Comparison of ENCODE assay signal across 7 cellular contexts in the genomic region with DNA sequence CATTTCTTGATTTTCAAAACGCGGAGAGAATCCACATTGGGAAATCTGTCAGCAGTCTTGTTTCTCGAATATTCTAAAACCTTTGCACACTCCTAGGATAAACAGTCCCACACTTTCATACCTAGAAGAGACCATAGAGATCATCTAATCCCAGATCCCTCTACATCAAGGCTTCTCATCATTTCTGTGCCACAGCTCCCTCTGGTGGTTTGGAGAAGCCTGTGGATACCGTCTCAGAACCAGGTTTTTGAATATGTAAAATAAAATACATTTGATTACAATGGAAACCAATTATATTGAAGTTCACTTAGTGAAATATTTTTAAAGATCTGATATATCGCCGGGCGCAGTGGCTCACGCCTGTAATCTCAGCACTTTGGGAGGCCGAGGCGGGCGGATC.
DNase-seq lines count a peak whose midpoint lies in the region; ATAC-seq and TF ChIP-seq lines count a peak whose summit lies in the region.

No MANE protein-coding gene starts in this region.

- no peaks in the 10 kb centered on the region for H3K36me3 ChIP-seq in GM06990 (ENCODE audit: control insufficient read depth, insufficient read depth, low read length)
- H3K36me3 ChIP-seq in Karpas-422 (ENCODE audit: insufficient read depth, low read length) = no peaks in the 10 kb centered on the region
- no peaks in the 10 kb centered on the region for H3K36me3 ChIP-seq in body of pancreas (replicated peaks in 1 of 2; ENCODE audit: insufficient read depth in 1 of 2, low read depth in 2 of 2)

- H3K27ac ChIP-seq in Karpas-422 (ENCODE audit: low read length) (no peak overlapping the region), body of pancreas (no peak overlapping the region)

- TF ChIP-seq CTCF in GM06990 (IDR thresholded peaks at IDR 0.05; ENCODE audit: insufficient read depth, low read length, poor library complexity, severe bottlenecking) (peak; percentile 66), body of pancreas (IDR thresholded peaks at IDR 0.05) (peak in 5 of 7 experiments; percentile 29 to 48 (median 44))

- no peak overlapping the region for H3K9ac ChIP-seq in Karpas-422 (ENCODE audit: low read length)

- 95 to 96% methylated on average over 11 of the region's 11 CpGs for WGBS in body of pancreas, 2 donors

- intact Hi-C loops in body of pancreas (cut with DNase I) = no loop called here

- H3K9me3 Mint-ChIP-seq in stimulated activated naive B cell treated with anti-CD40 and anti-IgM and Interleukin-4, amounts not matched to agents 10 μg/mL and 1 μg/mL and 100 μg/mL, for 72 hours = peaks cover 5 to 6% of the 10 kb centered on the region in 2 donors

- H3K36me3 Mint-ChIP-seq in stimulated activated naive B cell treated with anti-CD40 and anti-IgM and Interleukin-4, amounts not matched to agents 10 μg/mL and 1 μg/mL and 100 μg/mL, for 72 hours = no peaks in the 10 kb centered on the region

- H3K27me3 Mint-ChIP-seq in stimulated activated naive B cell treated with anti-CD40 and anti-IgM and Interleukin-4, amounts not matched to agents 10 μg/mL and 1 μg/mL and 100 μg/mL, for 72 hours = peaks cover 0 to 5% of the 10 kb centered on the region in 2 donors

- no peaks in the 10 kb centered on the region for H4K20me1 ChIP-seq in Karpas-422 (ENCODE audit: insufficient read depth, low read depth, low read length)

- no peaks in the 10 kb centered on the region for H3K79me2 ChIP-seq in Karpas-422 (ENCODE audit: low read length)

- no peak overlapping the region for H3K4me3 ChIP-seq in GM06990 (replicated peaks; ENCODE audit: low read depth, low read length)
- H3K4me3 ChIP-seq in Karpas-422 (ENCODE audit: low read length) = no peak overlapping the region
- H3K4me3 ChIP-seq in body of pancreas = no peak overlapping the region

- no peak for TF ChIP-seq POLR2A in body of pancreas (IDR thresholded peaks at IDR 0.05)

- H3K27me3 ChIP-seq in GM06990 (replicated peaks; ENCODE audit: control insufficient read depth, insufficient read depth, low read length) (no peaks in the 10 kb centered on the region), Karpas-422 (ENCODE audit: low read length) (no peaks in the 10 kb centered on the region), body of pancreas (no peaks in the 10 kb centered on the region)

- no peak for DNase-seq in GM06990 (ENCODE audit: extremely low read depth, insufficient read length)
- DNase-seq in Karpas-422 = peak; percentile 75
- DNase-seq in body of pancreas = peak; percentile 12 to 49 (median 33)
- DNase-seq in myocyte (ENCODE audit: low read depth) = peak; percentile 40
- no peak for DNase-seq in AG20443 (ENCODE audit: low spot score)
- DNase-seq in stimulated activated naive B cell treated with anti-CD40 and anti-IgM and Interleukin-4, amounts not matched to agents 10 μg/mL and 1 μg/mL and 100 μg/mL, for 72 hours = no peak

- no peaks in the 10 kb centered on the region for H3K4me1 ChIP-seq in Karpas-422 (ENCODE audit: low read length)
- peaks cover 6% of the 10 kb centered on the region for H3K4me1 ChIP-seq in body of pancreas

- no peaks in the 10 kb centered on the region for H3K4me1 Mint-ChIP-seq in stimulated activated naive B cell treated with anti-CD40 and anti-IgM and Interleukin-4, amounts not matched to agents 10 μg/mL and 1 μg/mL and 100 μg/mL, for 72 hours

- H3K27ac Mint-ChIP-seq in stimulated activated naive B cell treated with anti-CD40 and anti-IgM and Interleukin-4, amounts not matched to agents 10 μg/mL and 1 μg/mL and 100 μg/mL, for 72 hours = no peak overlapping the region

- no peak overlapping the region for H3K4me2 ChIP-seq in Karpas-422 (ENCODE audit: low read depth, low read length, poor library complexity, severe bottlenecking)

- H2AFZ ChIP-seq in Karpas-422 (ENCODE audit: low read length) = no peak overlapping the region

- no peaks in the 10 kb centered on the region for H3K9me2 ChIP-seq in Karpas-422 (replicated peaks; ENCODE audit: insufficient read depth, low read length)

- no peak for ATAC-seq in body of pancreas
- no peak for ATAC-seq in HG02798 (IDR thresholded peaks at IDR 0.05; ENCODE audit: poor library complexity, unreplicated experiment)
- no peak for ATAC-seq in stimulated activated naive B cell treated with anti-CD40 and anti-IgM and Interleukin-4, amounts not matched to agents 10 μg/mL and 1 μg/mL and 100 μg/mL, for 72 hours (replicated peaks)

- H3K4me3 Mint-ChIP-seq in stimulated activated naive B cell treated with anti-CD40 and anti-IgM and Interleukin-4, amounts not matched to agents 10 μg/mL and 1 μg/mL and 100 μg/mL, for 72 hours = no peak overlapping the region

- H3K9me3 ChIP-seq in Karpas-422 (ENCODE audit: low read length) (no peaks in the 10 kb centered on the region), body of pancreas (no peaks in the 10 kb centered on the region)

Comparison
In these comparisons a context has a peak if more than half of its experiments do, and no peak if none do; other contexts are left out.
1. DNase-seq: peak in Karpas-422 (single experiment), body of pancreas (4 of 4) and myocyte (single experiment); none in GM06990 (single experiment), AG20443 (single experiment) and stimulated activated naive B cell treated with anti-CD40 and anti-IgM and Interleukin-4, amounts not matched to agents 10 μg/mL and 1 μg/mL and 100 μg/mL, for 72 hours (single experiment).